23 cellular contexts compared by ENCODE assay signal in the genomic region with DNA sequence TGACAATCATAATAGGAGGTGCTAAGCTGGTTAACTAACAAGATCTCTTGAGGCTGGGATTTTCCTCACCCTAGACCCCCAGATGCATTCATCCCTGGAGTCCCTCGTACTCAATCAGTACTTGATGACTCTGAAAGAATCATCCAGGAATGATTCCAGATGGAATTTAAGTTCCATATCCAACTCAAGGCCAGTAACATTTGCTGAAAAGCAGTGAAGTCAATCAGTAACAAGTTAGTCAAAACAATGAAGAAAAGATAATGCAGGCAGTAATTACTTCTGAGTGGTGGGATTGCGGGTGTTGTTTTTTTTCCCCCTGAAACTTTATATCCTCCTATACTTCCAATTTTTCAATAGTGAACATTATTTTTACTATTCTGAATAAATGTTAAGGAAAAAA.
"Had no signal": no experiment of that assay in that cellular context is flagged by ENCODE, and none has a peak within 500 bp of the region (broad histone marks: within the 10 kb centered on the region; RNA-seq: fewer than 3 reads in every experiment).

No MANE protein-coding gene starts in this region.

- H3K27ac ChIP-seq: epithelial cell of prostate, esophagus squamous epithelium, gastrocnemius medialis, heart right ventricle, left lung, lower lobe of right lung had no signal

- H3K4me3 Mint-ChIP-seq: dendritic cell treated with granulocyte-macrophage colony-stimulating factor and Interleukin-4, amounts not matched to agents 40 ng/mL and 50 ng/mL, for 4 days; effector memory CD8-positive, alpha-beta T cell; endodermal cell; mesothelial cell of epicardium had no signal

- H3K36me3 ChIP-seq: esophagus squamous epithelium, gastrocnemius medialis, heart right ventricle, left lung, lower lobe of right lung had no signal

- H3K9me3 ChIP-seq: esophagus squamous epithelium, gastrocnemius medialis, heart right ventricle, left lung, lower lobe of right lung, mucosa of descending colon had no signal

- H3K27me3 ChIP-seq: gastrocnemius medialis, heart right ventricle, left lung had no signal

- H3K27me3 Mint-ChIP-seq: dendritic cell treated with granulocyte-macrophage colony-stimulating factor and Interleukin-4, amounts not matched to agents 40 ng/mL and 50 ng/mL, for 4 days; effector memory CD8-positive, alpha-beta T cell had no signal

- ATAC-seq: effector memory CD8-positive, alpha-beta T cell; esophagus mucosa; gastrocnemius medialis; heart right ventricle; left cardiac atrium; left lung; left ventricle myocardium superior; mucosa of descending colon had no signal

- H3K4me1 ChIP-seq: gastrocnemius medialis had no signal

- H3K4me3 ChIP-seq: esophagus squamous epithelium, gastrocnemius medialis, heart right ventricle, left lung, lower lobe of right lung, mucosa of descending colon had no signal

- H3K36me3 Mint-ChIP-seq: mesothelial cell of epicardium had no signal

- H3K9me3 Mint-ChIP-seq: dendritic cell treated with granulocyte-macrophage colony-stimulating factor and Interleukin-4, amounts not matched to agents 40 ng/mL and 50 ng/mL, for 4 days; effector memory CD8-positive, alpha-beta T cell; endodermal cell; mesothelial cell of epicardium had no signal

- DNase-seq: cortex of kidney; effector CD8-positive, alpha-beta T cell; effector memory CD8-positive, alpha-beta T cell; endodermal cell; erythroblast; esophagus squamous epithelium; foreskin fibroblast; foreskin melanocyte; gastrocnemius medialis; glutamatergic neuron; head of caudate nucleus; heart right ventricle; hippocampal formation; left cardiac atrium; left lung; left ventricle myocardium superior; lower lobe of right lung; mesenchymal stem cell; mucosa of descending colon had no signal

- H3K27ac Mint-ChIP-seq: dendritic cell treated with granulocyte-macrophage colony-stimulating factor and Interleukin-4, amounts not matched to agents 40 ng/mL and 50 ng/mL, for 4 days; effector memory CD8-positive, alpha-beta T cell; endodermal cell; mesothelial cell of epicardium had no signal
